ENCODE assay signal across 8 cellular contexts in the genomic region with DNA sequence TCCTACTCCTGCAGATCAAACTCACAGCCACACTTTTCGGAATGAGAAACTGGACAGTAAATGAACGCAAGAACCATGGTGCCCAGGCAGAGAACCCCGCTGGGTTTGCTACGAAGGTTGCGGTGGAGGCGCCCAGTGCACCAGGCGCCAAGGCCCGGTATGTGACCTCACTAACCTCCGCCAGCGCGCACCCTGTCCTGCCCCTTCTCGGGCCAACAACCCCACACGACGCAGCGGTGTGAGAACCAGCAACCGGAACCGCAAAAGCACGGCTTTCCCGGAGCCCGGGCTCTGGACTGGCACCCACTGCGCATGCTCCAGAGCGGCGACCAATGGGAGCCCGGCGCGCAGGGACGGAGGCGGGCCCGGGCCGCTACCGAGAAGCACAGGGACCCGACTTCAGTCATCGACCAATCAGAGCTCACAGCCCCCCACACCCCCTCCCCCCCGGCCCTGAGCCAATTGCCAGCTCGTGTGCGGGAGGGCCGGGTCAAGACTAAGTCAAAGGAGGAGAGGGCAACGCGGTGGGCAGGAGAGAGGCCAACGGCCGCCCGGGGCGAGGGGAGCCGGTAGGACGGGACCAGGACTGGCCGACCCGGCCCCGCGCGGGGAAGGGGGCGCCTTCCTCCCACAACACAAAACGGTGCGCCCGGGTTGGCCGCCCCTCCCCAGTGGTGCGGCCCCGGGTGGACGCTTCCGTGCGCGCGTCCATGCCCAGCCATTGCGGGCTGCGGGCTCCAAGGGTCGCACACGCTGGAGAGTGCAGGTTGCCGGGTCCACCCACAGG. TPM values are rescaled to one million over a fixed set of nuclear protein-coding genes. Genes with fewer than 3 reads are reported as not detected.
DNase-seq lines count a peak whose midpoint lies in the region; TF ChIP-seq lines count a peak whose summit lies in the region.

No MANE protein-coding gene starts in this region.

- TF ChIP-seq CTCF in HFF-Myc (IDR thresholded peaks at IDR 0.05; ENCODE audit: low read depth, low read length, missing control alignments) (no peak), neutrophil (IDR thresholded peaks at IDR 0.05) (peak; percentile 36)

- H3K36me3 ChIP-seq in SJCRH30 (no peaks in the 10 kb centered on the region), neutrophil (no peaks in the 10 kb centered on the region)

- H3K9me3 ChIP-seq in SJCRH30 (replicated peaks) (no peaks in the 10 kb centered on the region), neutrophil (no peaks in the 10 kb centered on the region)

- peak overlapping the region; percentile 69 for H3K4me3 ChIP-seq in HFF-Myc (replicated peaks; ENCODE audit: low read depth, low read length)
- peak overlapping the region; percentile 86 for H3K4me3 ChIP-seq in SJCRH30
- H3K4me3 ChIP-seq in neutrophil (ENCODE audit: low read depth in 1 of 2, low read length in 1 of 2), result peak overlapping the region; percentile 70 to 83

- DNase-seq in GM03348 (ENCODE audit: low spot score) (peak; percentile 98), HFF-Myc (ENCODE audit: extremely low read depth, low read depth) (peak; percentile 42), MV-4-11 (lab: John Stamatoyannopoulos, UW) (peak; percentile 89), SJCRH30 (peak; percentile 80 to 87), foreskin melanocyte (peak; percentile 72), substantia nigra (lab: John Stamatoyannopoulos, UW) (peak; percentile 25 to 90 (median 77))
- peak; percentile 87 for DNase-seq in activated naive CD4-positive, alpha-beta T cell treated with Interleukin-2 at 50 U/mL for 16 hours

- H3K4me1 ChIP-seq in SJCRH30 (no peaks in the 10 kb centered on the region), neutrophil (ENCODE audit: control insufficient read depth in 1 of 2, insufficient read depth in 1 of 2, low read depth in 1 of 2, low read length in 1 of 2) (peaks cover 50 to 56% of the 10 kb centered on the region in 2 experiments)

- H3K27me3 ChIP-seq in SJCRH30 (no peaks in the 10 kb centered on the region), neutrophil (no peaks in the 10 kb centered on the region)

- H3K27ac ChIP-seq in SJCRH30 (peak overlapping the region; percentile 49; the same call in 1 of the 2 replicates), neutrophil (peak overlapping the region; percentile 94), substantia nigra (ENCODE audit: low read depth, low read length, poor library complexity, severe bottlenecking) (peak overlapping the region; percentile 78)

RNA-seq across cellular contexts. Expression of a gene that starts 7.3 kb away (rescaled TPM):
- not detected in 2 replicates for total RNA-seq in SJCRH30 (2014; rRNA removed; shearing (Covaris generic))

RNA-seq across cellular contexts. Expression of a gene that starts 20.2 kb away (rescaled TPM):
- 10.2 and 10.5 TPM in 2 replicates for total RNA-seq in SJCRH30 (2014; rRNA removed; shearing (Covaris generic))

Comparison
In these comparisons a context has a peak if more than half of its experiments do, and no peak if none do; other contexts are left out.
1. Peak in every context shown above with its lines: DNase-seq, H3K4me3 ChIP-seq and H3K27ac ChIP-seq.
2. DNase-seq: peak in every context shown above with its lines; median percentile 98 in GM03348; 89 in MV-4-11; 87 in activated naive CD4-positive, alpha-beta T cell treated with Interleukin-2 at 50 U/mL for 16 hours; 84 in SJCRH30; 77 in substantia nigra; 72 in foreskin melanocyte; 42 in HFF-Myc.